In genomic region chr5:135995979-135996378, GRCh38 we compare ENCODE assay signal across 19 cellular contexts. TPM values are rescaled to one million over a fixed set of nuclear protein-coding genes. Genes with fewer than 3 reads are reported as not detected.
DNase-seq lines count a peak whose midpoint lies in the region; ATAC-seq and TF ChIP-seq lines count a peak whose summit lies in the region.
"Had no signal": no experiment of that assay in that cellular context is flagged by ENCODE, and none has a peak within 500 bp of the region (broad histone marks: within the 10 kb centered on the region; RNA-seq: fewer than 3 reads in every experiment).

No MANE protein-coding gene starts in this region.

- H3K27me3 ChIP-seq in breast epithelium: no peaks in the 10 kb centered on the region
- no peaks in the 10 kb centered on the region for H3K27me3 ChIP-seq in osteoblast (ENCODE audit: insufficient read depth, low read length)

- intact Hi-C loops in MCF 10A (cut with micrococcal nuclease) (no loop called here), breast epithelium (cut with DNase I; ENCODE audit: low total_unique reads) (no loop called here)

- DNase-seq in MCF 10A (ENCODE audit: unreplicated experiment): no peak
- no peak for DNase-seq in breast epithelium (ENCODE audit: low spot score in 2 of 2)
- no peak for DNase-seq in chondrocyte (ENCODE audit: low spot score)
- DNase-seq in osteoblast (ENCODE audit: insufficient read length, low spot score, missing footprints): peak; percentile 76
- no peak for DNase-seq in activated CD4-positive, alpha-beta T cell treated with anti-CD3 and anti-CD28 coated beads, Interleukin-2, amount 10 ng/mL, durations not matched to agents 7 days and 5 days
- DNase-seq in D341Med (ENCODE audit: low spot score): no peak
- no peak for DNase-seq in cortex of kidney (lab: John Stamatoyannopoulos, UW)
- DNase-seq: 8988T; BE2C; Calu3; CD8-positive, alpha-beta T cell; KBM-7; NCI-H1417; NCI-H187; NCI-H2107; NCI-H510A treated with DMSO at 0.1 percent for 48 hours; NCI-H774 had no signal

- H3K4me3 Mint-ChIP-seq in MCF 10A (ENCODE audit: unreplicated experiment) (no peak overlapping the region), chondrocyte (ENCODE audit: unreplicated experiment) (no peak overlapping the region)
- H3K4me3 Mint-ChIP-seq in activated CD4-positive, alpha-beta T cell treated with anti-CD3 and anti-CD28 coated beads, Interleukin-2, amount 10 ng/mL, durations not matched to agents 7 days and 5 days: no peak overlapping the region
- H3K4me3 Mint-ChIP-seq: CD8-positive, alpha-beta T cell had no signal

- no peak for ATAC-seq in GM18907 (IDR thresholded peaks at IDR 0.05; ENCODE audit: unreplicated experiment)
- ATAC-seq: CD8-positive, alpha-beta T cell had no signal

- no peak overlapping the region for H3K27ac ChIP-seq in breast epithelium
- peak overlapping the region; percentile 96 for H3K27ac ChIP-seq in osteoblast (ENCODE audit: low read depth, low read length)

- POLR2A ChIA-PET in MCF 10A (lab: Yijun Ruan, JAX): interaction anchor here (1.9 to 39.3 kb wide), 3 partner anchors 9 to 32 kb away, joined by 6 to 1604 read pairs (median 93); partner anchors contain the start of gene TGFBI
- POLR2A ChIA-PET in activated CD4-positive, alpha-beta T cell treated with anti-CD3 and anti-CD28 coated beads, Interleukin-2, amount 10 ng/mL, durations not matched to agents 7 days and 5 days (lab: Charles Lee): no interaction called here

- no peak for TF ChIP-seq CTCF in MCF 10A (IDR thresholded peaks at IDR 0.05; ENCODE audit: unreplicated experiment)
- no peak for TF ChIP-seq CTCF in breast epithelium (IDR thresholded peaks at IDR 0.05)
- no peak for TF ChIP-seq CTCF in chondrocyte (IDR thresholded peaks at IDR 0.05)
- TF ChIP-seq CTCF in osteoblast (IDR thresholded peaks at IDR 0.05; ENCODE audit: extremely low read depth, low read depth, low read length): no peak

- TF ChIP-seq POLR2A in breast epithelium (IDR thresholded peaks at IDR 0.05): no peak

- peaks cover 45% of the 10 kb centered on the region for H3K4me1 Mint-ChIP-seq in MCF 10A (ENCODE audit: insufficient read depth, unreplicated experiment)
- H3K4me1 Mint-ChIP-seq in chondrocyte (ENCODE audit: low read depth): peaks cover 71% of the 10 kb centered on the region
- H3K4me1 Mint-ChIP-seq in activated CD4-positive, alpha-beta T cell treated with anti-CD3 and anti-CD28 coated beads, Interleukin-2, amount 10 ng/mL, durations not matched to agents 7 days and 5 days: no peaks in the 10 kb centered on the region

- no peaks in the 10 kb centered on the region for H3K79me2 ChIP-seq in osteoblast (ENCODE audit: insufficient read depth, low read length)

- no peaks in the 10 kb centered on the region for H4K20me1 ChIP-seq in osteoblast (ENCODE audit: insufficient read depth, low read length)

- BruUV-seq in MCF 10A (replicated peaks; lab: Mats Ljungman, UMichigan): no TSS peak

- H3K36me3 ChIP-seq in breast epithelium (no peaks in the 10 kb centered on the region), osteoblast (ENCODE audit: insufficient read depth, low read length) (no peaks in the 10 kb centered on the region)
- H3K36me3 ChIP-seq: BE2C had no signal

- CTCF ChIA-PET in MCF 10A (lab: Yijun Ruan, JAX): interaction anchor here (0.5 to 1.9 kb wide), 9 partner anchors 8 to 178 kb away, joined by 3 to 9 read pairs (median 4); no protein-coding TSS in a partner anchor
- CTCF ChIA-PET in activated CD4-positive, alpha-beta T cell treated with anti-CD3 and anti-CD28 coated beads, Interleukin-2, amount 10 ng/mL, durations not matched to agents 7 days and 5 days (lab: Charles Lee): no interaction called here

- H3K27ac Mint-ChIP-seq in MCF 10A (ENCODE audit: low read depth, unreplicated experiment) (peak overlapping the region; percentile 79), chondrocyte (ENCODE audit: unreplicated experiment) (peak overlapping the region; percentile 89)
- H3K27ac Mint-ChIP-seq in activated CD4-positive, alpha-beta T cell treated with anti-CD3 and anti-CD28 coated beads, Interleukin-2, amount 10 ng/mL, durations not matched to agents 7 days and 5 days: no peak overlapping the region
- H3K27ac Mint-ChIP-seq: CD8-positive, alpha-beta T cell had no signal

- no peaks in the 10 kb centered on the region for H3K9me3 Mint-ChIP-seq in MCF 10A (ENCODE audit: unreplicated experiment)
- no peaks in the 10 kb centered on the region for H3K9me3 Mint-ChIP-seq in chondrocyte (ENCODE audit: low read depth)
- H3K9me3 Mint-ChIP-seq in activated CD4-positive, alpha-beta T cell treated with anti-CD3 and anti-CD28 coated beads, Interleukin-2, amount 10 ng/mL, durations not matched to agents 7 days and 5 days: no peaks in the 10 kb centered on the region
- H3K9me3 Mint-ChIP-seq: CD8-positive, alpha-beta T cell had no signal

- H3K4me1 ChIP-seq in breast epithelium (no peaks in the 10 kb centered on the region), osteoblast (ENCODE audit: insufficient read depth, low read length) (peaks cover 56% of the 10 kb centered on the region)
- H3K4me1 ChIP-seq: BE2C had no signal

- H3K4me3 ChIP-seq in breast epithelium: no peak overlapping the region
- H3K4me3 ChIP-seq in osteoblast (ENCODE audit: insufficient read depth, low read length): peak overlapping the region; percentile 34

- H3K4me2 ChIP-seq in osteoblast (ENCODE audit: insufficient read depth, low read length): peak overlapping the region; percentile 67

- peak overlapping the region; percentile 58 for H2AFZ ChIP-seq in osteoblast (ENCODE audit: low read length)

- no peaks in the 10 kb centered on the region for H3K27me3 Mint-ChIP-seq in MCF 10A (ENCODE audit: insufficient read depth, unreplicated experiment)
- H3K27me3 Mint-ChIP-seq in chondrocyte (ENCODE audit: low read depth): no peaks in the 10 kb centered on the region
- H3K27me3 Mint-ChIP-seq in activated CD4-positive, alpha-beta T cell treated with anti-CD3 and anti-CD28 coated beads, Interleukin-2, amount 10 ng/mL, durations not matched to agents 7 days and 5 days: no peaks in the 10 kb centered on the region

- H3K36me3 Mint-ChIP-seq in MCF 10A (ENCODE audit: insufficient read depth, unreplicated experiment): peaks cover 6% of the 10 kb centered on the region
- no peaks in the 10 kb centered on the region for H3K36me3 Mint-ChIP-seq in chondrocyte (ENCODE audit: low read depth)
- no peaks in the 10 kb centered on the region for H3K36me3 Mint-ChIP-seq in activated CD4-positive, alpha-beta T cell treated with anti-CD3 and anti-CD28 coated beads, Interleukin-2, amount 10 ng/mL, durations not matched to agents 7 days and 5 days (ENCODE audit: low read depth)
- H3K36me3 Mint-ChIP-seq: CD8-positive, alpha-beta T cell had no signal

- no peaks in the 10 kb centered on the region for H3K9me3 ChIP-seq in breast epithelium
- no peaks in the 10 kb centered on the region for H3K9me3 ChIP-seq in osteoblast (ENCODE audit: low read depth, low read length)
- H3K9me3 ChIP-seq: BE2C had no signal

RNA-seq across cellular contexts. Expression of gene TGFBI, which starts 32.8 kb away (rescaled TPM):
- total RNA-seq in MCF 10A (2022) (623 and 892 TPM in 2 replicates), breast epithelium (100 to 1,000 TPM in 1 of 3 donors, 10 to 100 TPM in 2; 40.4 to 145 (median 45.2) TPM), chondrocyte (491 to 631 TPM (median 620 TPM) in 3 replicates), osteoblast (1,700 and 2,120 TPM in 2 replicates)
- under 1 TPM; 0.10 to 0.27 TPM for total RNA-seq in activated CD4-positive, alpha-beta T cell treated with anti-CD3 and anti-CD28 coated beads, Interleukin-2, amount 10 ng/mL, durations not matched to agents 7 days and 5 days

RNA-seq across cellular contexts. Expression of gene LECT2, which starts 41.2 kb away (rescaled TPM):
- not detected in 2 replicates for total RNA-seq in MCF 10A (2022)
- not detected for total RNA-seq in breast epithelium
- total RNA-seq in chondrocyte: not detected in 3 replicates
- not detected in 2 replicates for total RNA-seq in osteoblast
- not detected for total RNA-seq in activated CD4-positive, alpha-beta T cell treated with anti-CD3 and anti-CD28 coated beads, Interleukin-2, amount 10 ng/mL, durations not matched to agents 7 days and 5 days
- total RNA-seq: Calu3; CD8-positive, alpha-beta T cell; RPMI7951 had no signal

Comparison
In these comparisons a context has a peak if more than half of its experiments do, and no peak if none do; other contexts are left out.
1. RNA of gene TGFBI, which starts 32.8 kb away (total RNA-seq): 1,700 to 2,120 TPM in osteoblast, 623 to 892 TPM in MCF 10A, 491 to 631 TPM in chondrocyte and 40.4 to 145 TPM in breast epithelium; 0.10 to 0.27 TPM in activated CD4-positive, alpha-beta T cell treated with anti-CD3 and anti-CD28 coated beads, Interleukin-2, amount 10 ng/mL, durations not matched to agents 7 days and 5 days; every median in the first group is over 10 times any median in the second.